In the genomic region with DNA sequence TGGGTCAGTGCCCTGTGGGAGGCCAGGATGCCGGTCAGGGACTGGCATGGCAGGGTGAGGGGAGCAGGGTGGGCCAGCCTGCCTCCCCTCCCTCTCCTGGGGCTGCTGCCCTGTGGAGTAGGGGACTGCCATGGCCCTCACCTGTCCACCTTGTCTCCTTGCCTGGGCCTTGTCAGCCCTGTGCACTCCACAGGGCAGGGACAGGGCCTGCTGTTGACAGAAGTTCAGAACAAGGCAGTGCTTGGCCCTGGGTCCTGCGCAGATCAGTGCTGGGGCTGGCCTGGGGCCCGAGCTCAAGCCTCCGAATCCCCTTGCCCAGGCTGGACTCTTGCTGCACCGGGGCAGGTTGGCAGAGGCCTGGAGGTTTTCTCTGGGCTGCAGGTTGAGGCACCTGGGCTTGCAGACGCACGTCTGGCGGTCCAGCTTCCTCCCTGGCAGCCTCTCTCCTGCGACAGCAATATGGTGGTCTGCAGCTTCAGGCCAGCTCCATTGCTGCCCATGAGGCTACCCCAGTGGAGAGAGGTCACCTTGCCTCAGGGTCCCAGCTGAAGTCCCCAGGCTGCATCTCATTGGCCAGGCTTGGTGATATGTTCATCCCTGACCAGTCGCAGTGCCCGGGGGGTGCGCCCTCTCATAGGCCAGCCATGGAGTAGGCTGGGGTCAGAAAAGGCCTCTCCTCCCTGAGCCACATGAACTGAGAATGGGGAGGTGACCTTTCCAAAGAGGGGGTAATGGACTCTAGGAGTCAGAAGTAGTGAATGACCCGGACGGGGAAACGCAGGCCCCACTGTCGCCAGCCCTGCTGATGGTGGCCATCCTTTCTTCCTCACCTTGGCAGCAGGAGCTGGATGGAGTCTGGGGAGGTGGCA, we compare ENCODE assay signal across 12 cellular contexts. TPM values are rescaled to one million over a fixed set of nuclear protein-coding genes. Genes with fewer than 3 reads are reported as not detected.
DNase-seq lines count a peak whose midpoint lies in the region; ATAC-seq, FAIRE-seq and TF ChIP-seq lines count a peak whose summit lies in the region.
"Had no signal": no experiment of that assay in that cellular context is flagged by ENCODE, and none has a peak within 500 bp of the region (broad histone marks: within the 10 kb centered on the region; RNA-seq: fewer than 3 reads in every experiment).

No MANE protein-coding gene starts in this region.

- no peaks in the 10 kb centered on the region for H3K36me3 Mint-ChIP-seq in activated CD4-positive, alpha-beta T cell treated with anti-CD3 and anti-CD28 coated beads for 36 hours (ENCODE audit: low read depth)
- H3K36me3 Mint-ChIP-seq in stimulated activated memory B cell treated with anti-CD40 and anti-IgM and Interleukin-4, amounts not matched to agents 10 μg/mL and 1 μg/mL and 100 μg/mL, for 72 hours = no peaks in the 10 kb centered on the region
- no peaks in the 10 kb centered on the region for H3K36me3 Mint-ChIP-seq in CD4-positive, alpha-beta T cell (ENCODE audit: low read depth)

- H2BK15ac ChIP-seq in H1 (ENCODE audit: low read length) = no peak overlapping the region

- H3K4me1 ChIP-seq in Panc1 (ENCODE audit: control insufficient read depth, insufficient read depth, low read length) (peaks cover 42% of the 10 kb centered on the region), H1 (replicated peaks in 1 of 4; ENCODE audit: control insufficient read depth in 3 of 4, insufficient read depth in 4 of 4, low read length in 3 of 4) (no peaks in the 10 kb centered on the region)

- H3K4me2 ChIP-seq in H1 (ENCODE audit: insufficient read depth in 1 of 2, low read depth in 2 of 2, low read length in 2 of 2) = no peak overlapping the region

- FAIRE-seq in H1 (lab: Jason Lieb, UNC) = no peak

- H3K9me3 ChIP-seq in Panc1 (ENCODE audit: control insufficient read depth, insufficient read depth, low read depth, low read length) = no peaks in the 10 kb centered on the region
- H3K9me3 ChIP-seq in H1 (ENCODE audit: insufficient read depth in 2 of 2, low read depth in 1 of 2, low read length in 1 of 2) = no peaks in the 10 kb centered on the region
- H3K9me3 ChIP-seq in CD4-positive, alpha-beta T cell (ENCODE audit: control insufficient read depth, low read length) = no peaks in the 10 kb centered on the region

- no peak for DNase-seq in activated CD4-positive, alpha-beta T cell treated with anti-CD3 and anti-CD28 coated beads for 36 hours
- no peak for DNase-seq in activated CD4-positive, alpha-beta T cell treated with anti-CD3 and anti-CD28 coated beads for 1 hour
- no peak for DNase-seq in Panc1 (ENCODE audit: low read depth, low spot score)
- DNase-seq in H1 (ENCODE audit: low read depth in 1 of 2, low spot score in 2 of 2) = no peak
- DNase-seq in CD4-positive, alpha-beta T cell = no peak
- DNase-seq in G401 (ENCODE audit: low spot score) = no peak
- DNase-seq in NCI-H345 (lab: John Stamatoyannopoulos, UW) = no peak
- DNase-seq: 8988T, islet precursor cell, NCI-H187 had no signal

- H2BK20ac ChIP-seq in H1 (ENCODE audit: low read length) = no peak overlapping the region

- no peak overlapping the region for H3K4me3 Mint-ChIP-seq in activated CD4-positive, alpha-beta T cell treated with anti-CD3 and anti-CD28 coated beads for 36 hours
- no peak overlapping the region for H3K4me3 Mint-ChIP-seq in stimulated activated memory B cell treated with anti-CD40 and anti-IgM and Interleukin-4, amounts not matched to agents 10 μg/mL and 1 μg/mL and 100 μg/mL, for 72 hours
- H3K4me3 Mint-ChIP-seq in CD4-positive, alpha-beta T cell = no peak overlapping the region

- 90% methylated on average over 15 of the region's 16 CpGs; no CpG with 5 or more reads in 1 of the 2 experiments for WGBS in H1 (ENCODE audit: extremely low coverage in 1 of 2, insufficient coverage in 1 of 2, insufficient read length in 1 of 2, insufficient replicate concordance in 2 of 2, low coverage in 1 of 2, low lambda C conversion rate in 2 of 2, missing lambda C conversion rate in 1 of 2), 2 experiments

- no peak overlapping the region for H2BK12ac ChIP-seq in H1 (ENCODE audit: low read depth, low read length)

- TF ChIP-seq EP300 in H1 (IDR thresholded peaks at IDR 0.05; ENCODE audit: borderline replicate concordance in 1 of 2, low read depth in 2 of 2, low read length in 2 of 2) = no peak

- TF ChIP-seq POLR2A in H1 (IDR thresholded peaks at IDR 0.05; ENCODE audit: control extremely low read depth in 1 of 2, low read depth in 2 of 2, low read length in 2 of 2) = no peak

- H3K27me3 Mint-ChIP-seq in activated CD4-positive, alpha-beta T cell treated with anti-CD3 and anti-CD28 coated beads for 36 hours = no peaks in the 10 kb centered on the region
- H3K27me3 Mint-ChIP-seq in stimulated activated memory B cell treated with anti-CD40 and anti-IgM and Interleukin-4, amounts not matched to agents 10 μg/mL and 1 μg/mL and 100 μg/mL, for 72 hours = peaks cover 22% of the 10 kb centered on the region
- no peaks in the 10 kb centered on the region for H3K27me3 Mint-ChIP-seq in CD4-positive, alpha-beta T cell

- no peaks in the 10 kb centered on the region for H3K36me3 ChIP-seq in Panc1 (ENCODE audit: control insufficient read depth, insufficient read depth, low read length)
- no peaks in the 10 kb centered on the region for H3K36me3 ChIP-seq in H1 (ENCODE audit: control insufficient read depth in 2 of 4, insufficient read depth in 4 of 4, low read length in 3 of 4)

- CTCF ChIA-PET in activated CD4-positive, alpha-beta T cell treated with anti-CD3 and anti-CD28 coated beads for 36 hours (lab: Charles Lee) = interaction anchor here (0.5 to 1.6 kb wide), 2 partner anchors 69 to 814 kb away, joined by 3 to 4 read pairs; no protein-coding TSS in a partner anchor
- CTCF ChIA-PET in Panc1 (lab: Charles Lee) (no interaction called here), H1 (lab: Charles Lee; ENCODE audit: partially characterized antibody) (no interaction called here)
- CTCF ChIA-PET in CD4-positive, alpha-beta T cell (lab: Charles Lee) = no interaction called here

- no peak overlapping the region for H3K4me3 ChIP-seq in Panc1 (ENCODE audit: low read depth in 2 of 2, low read length in 2 of 2)
- no peak overlapping the region for H3K4me3 ChIP-seq in H1 (ENCODE audit: extremely low read depth in 1 of 4, insufficient read depth in 2 of 4, low read depth in 3 of 4, low read length in 4 of 4)
- H3K4me3 ChIP-seq: SK-N-MC had no signal

- peak overlapping the region; percentile 85 for H3K27ac Mint-ChIP-seq in activated CD4-positive, alpha-beta T cell treated with anti-CD3 and anti-CD28 coated beads for 36 hours
- no peak overlapping the region for H3K27ac Mint-ChIP-seq in stimulated activated memory B cell treated with anti-CD40 and anti-IgM and Interleukin-4, amounts not matched to agents 10 μg/mL and 1 μg/mL and 100 μg/mL, for 72 hours
- H3K27ac Mint-ChIP-seq in CD4-positive, alpha-beta T cell = no peak overlapping the region

- H3K14ac ChIP-seq in H1 (ENCODE audit: insufficient read length) = no peak overlapping the region

- no peak overlapping the region for H2AK5ac ChIP-seq in H1 (ENCODE audit: low read depth, low read length)

- H3K9ac ChIP-seq in H1 (replicated peaks in 1 of 4; ENCODE audit: extremely low read depth in 1 of 4, low read depth in 3 of 4, low read length in 3 of 4) = no peak overlapping the region

- H3K27ac ChIP-seq in Panc1 (ENCODE audit: low read length) (peak overlapping the region; percentile 48), H1 (ENCODE audit: low read depth, low read length) (no peak overlapping the region)
- H3K27ac ChIP-seq in CD4-positive, alpha-beta T cell (ENCODE audit: low read depth, low read length) = no peak overlapping the region
- H3K27ac ChIP-seq: SK-N-MC had no signal

- H2AFZ ChIP-seq in H1 (ENCODE audit: low read length) = no peak overlapping the region

- H2BK120ac ChIP-seq in H1 (replicated peaks; ENCODE audit: low read depth, low read length) = no peak overlapping the region

- H3K79me2 ChIP-seq in H1 (ENCODE audit: control insufficient read depth in 1 of 2, insufficient read depth in 2 of 2, low read length in 2 of 2) = no peaks in the 10 kb centered on the region

- H4K91ac ChIP-seq in H1 (replicated peaks; ENCODE audit: insufficient read length, low read length) = no peak overlapping the region

- BruUV-seq in Panc1 (replicated peaks; lab: Mats Ljungman, UMichigan) = no TSS peak

- no peaks in the 10 kb centered on the region; the same call in 1 of the 2 replicates for H3K79me1 ChIP-seq in H1 (ENCODE audit: low read depth, low read length)

- TF ChIP-seq CTCF in Panc1 (IDR thresholded peaks at IDR 0.05) (no peak), H1 (IDR thresholded peaks at IDR 0.05; ENCODE audit: control extremely low read depth in 1 of 3, insufficient read depth in 1 of 3, low read depth in 1 of 3, low read length in 3 of 3) (no peak)
- TF ChIP-seq CTCF in CD4-positive, alpha-beta T cell (IDR thresholded peaks at IDR 0.05) = no peak

- intact Hi-C loops in activated CD4-positive, alpha-beta T cell treated with anti-CD3 and anti-CD28 coated beads for 36 hours (cut with DNase I, micrococcal nuclease) = loop anchor here in 1 of 2 experiments (1.0 kb wide), 1 partner anchor 21 kb away; a partner anchor contains a TSS
- intact Hi-C loops in Panc1 (cut with micrococcal nuclease; ENCODE audit: unreplicated experiment) = no loop called here
- intact Hi-C loops in CD4-positive, alpha-beta T cell (cut with DNase I, micrococcal nuclease) = no loop called here

- no peaks in the 10 kb centered on the region for H3K27me3 ChIP-seq in Panc1 (ENCODE audit: control insufficient read depth, insufficient read depth, low read length)
- H3K27me3 ChIP-seq in H1 (replicated peaks in 1 of 4; ENCODE audit: control insufficient read depth in 3 of 4, extremely low read depth in 1 of 4, insufficient read depth in 3 of 4, low read length in 3 of 4) = no peaks in the 10 kb centered on the region
- H3K27me3 ChIP-seq in CD4-positive, alpha-beta T cell (ENCODE audit: control insufficient read depth, insufficient read depth, low read length) = no peaks in the 10 kb centered on the region

- H4K8ac ChIP-seq in H1 (ENCODE audit: extremely low read depth, insufficient read depth, low read length) = peak overlapping the region; percentile 59

- no peaks in the 10 kb centered on the region for H3K9me3 Mint-ChIP-seq in activated CD4-positive, alpha-beta T cell treated with anti-CD3 and anti-CD28 coated beads for 36 hours (ENCODE audit: low read depth)
- H3K9me3 Mint-ChIP-seq in stimulated activated memory B cell treated with anti-CD40 and anti-IgM and Interleukin-4, amounts not matched to agents 10 μg/mL and 1 μg/mL and 100 μg/mL, for 72 hours = no peaks in the 10 kb centered on the region
- no peaks in the 10 kb centered on the region for H3K9me3 Mint-ChIP-seq in CD4-positive, alpha-beta T cell

- H4K5ac ChIP-seq in H1 (ENCODE audit: insufficient read length, low read depth, low read length) = no peak overlapping the region

- no peak overlapping the region for H3K56ac ChIP-seq in H1 (replicated peaks; ENCODE audit: insufficient read length, low read depth, low read length)

- H3K18ac ChIP-seq in H1 (ENCODE audit: extremely low read depth, low read length) = no peak overlapping the region

- no peak overlapping the region for H3K23ac ChIP-seq in H1 (ENCODE audit: insufficient read length)

- no peaks in the 10 kb centered on the region for H4K20me1 ChIP-seq in H1 (replicated peaks in 1 of 2; ENCODE audit: control insufficient read depth in 1 of 2, insufficient read depth in 2 of 2, low read length in 2 of 2)

- no peaks in the 10 kb centered on the region for H3K23me2 ChIP-seq in H1 (ENCODE audit: low read depth, low read length)

- no peak for TF ChIP-seq RAD21 in H1 (IDR thresholded peaks at IDR 0.05 in 1 of 2, conservative IDR thresholded peaks at IDR 0.05 in 1 of 2; ENCODE audit: low read depth in 2 of 2, low read length in 2 of 2)

- ATAC-seq in activated CD4-positive, alpha-beta T cell treated with anti-CD3 and anti-CD28 coated beads for 36 hours = peak; percentile 23
- ATAC-seq in Panc1 = no peak
- ATAC-seq in stimulated activated memory B cell treated with anti-CD40 and anti-IgM and Interleukin-4, amounts not matched to agents 10 μg/mL and 1 μg/mL and 100 μg/mL, for 72 hours = peak; percentile 5
- ATAC-seq in CD4-positive, alpha-beta T cell (ENCODE audit: poor library complexity) = no peak

- H3K4me1 Mint-ChIP-seq in activated CD4-positive, alpha-beta T cell treated with anti-CD3 and anti-CD28 coated beads for 36 hours = peaks cover 12% of the 10 kb centered on the region
- H3K4me1 Mint-ChIP-seq in stimulated activated memory B cell treated with anti-CD40 and anti-IgM and Interleukin-4, amounts not matched to agents 10 μg/mL and 1 μg/mL and 100 μg/mL, for 72 hours = peaks cover 15% of the 10 kb centered on the region
- peaks cover 10% of the 10 kb centered on the region for H3K4me1 Mint-ChIP-seq in CD4-positive, alpha-beta T cell (ENCODE audit: low read depth)

- no peak overlapping the region for H2BK5ac ChIP-seq in H1 (ENCODE audit: low read depth, low read length)

- in situ Hi-C loops in Panc1 (cut with HindIII; ENCODE audit: low pct_unique_long_range_greater_than_20kb, low sequenced_read_pairs) (no loop called here), G401 (cut with HindIII; ENCODE audit: low sequenced_read_pairs) (no loop called here)

- no peak overlapping the region for H3K4ac ChIP-seq in H1 (replicated peaks; ENCODE audit: insufficient read length, low read depth, low read length)

- POLR2A ChIA-PET in activated CD4-positive, alpha-beta T cell treated with anti-CD3 and anti-CD28 coated beads for 36 hours (lab: Charles Lee) = no interaction called here
- POLR2A ChIA-PET in Panc1 (lab: Charles Lee) = interaction anchor here (0.5 kb wide), 1 partner anchor 718 kb away, joined by 5 read pairs; no protein-coding TSS in a partner anchor
- POLR2A ChIA-PET in H1 (lab: Charles Lee; ENCODE audit: partially characterized antibody) = interaction anchor here (1.2 kb wide), 1 partner anchor 21 kb away, joined by 4 read pairs; no protein-coding TSS in a partner anchor
- POLR2A ChIA-PET in CD4-positive, alpha-beta T cell (lab: Charles Lee) = no interaction called here

RNA-seq across cellular contexts. Expression of a gene that starts 21.5 kb away (rescaled TPM):
- total RNA-seq in activated CD4-positive, alpha-beta T cell treated with anti-CD3 and anti-CD28 coated beads for 36 hours = 1 to 10 TPM; 5.5 to 7.5 TPM
- 136 TPM for total RNA-seq in Panc1 (2021; ENCODE audit: unreplicated experiment)
- polyA plus RNA-seq in Panc1 (2012; ENCODE audit: insufficient read length) = 60.6 TPM
- total RNA-seq in H1 (2021; fragmentation: NEBNext Ultra II Directional; extraction: Animal tissue kit (Norgen Biotek cat#: 25700)) = 86.6 and 88.6 TPM in 2 replicates
- 56.1 and 61.2 TPM in 2 replicates for polyA plus RNA-seq in H1 (2011; rRNA removed)
- polyA plus RNA-seq in H1 (2011; cell fraction: cytosol; rRNA removed) = 62.7 TPM
- polyA plus RNA-seq in H1 (2011; cell fraction: nucleus; rRNA removed) = 96.7 TPM
- polyA plus RNA-seq in H1 (2012, experiment 1 of 2) = 56.0 to 72.8 TPM (median 59.6 TPM) in 4 replicates
- 46.0 TPM for polyA plus RNA-seq in H1 (2012, experiment 2 of 2)
- 42.8 TPM for polyA plus RNA-seq in H1 (2013, experiment 1 of 2)
- 38.7 TPM for polyA plus RNA-seq in H1 (2013, experiment 2 of 2)
- polyA minus RNA-seq in H1 (2011; rRNA and poly(A)+ RNA removed) = 65.2 and 77.4 TPM in 2 replicates
- polyA minus RNA-seq in H1 (2011; cell fraction: cytosol; rRNA and poly(A)+ RNA removed) = 39.8 TPM
- 69.2 TPM for polyA minus RNA-seq in H1 (2011; cell fraction: nucleus; rRNA and poly(A)+ RNA removed)
- 10 to 100 TPM; 30.1 to 31.4 TPM for total RNA-seq in CD4-positive, alpha-beta T cell
- 119 and 129 TPM in 2 replicates for total RNA-seq in G401 (2014; rRNA removed; shearing (Covaris generic))

Comparison
In these comparisons a context has a peak if more than half of its experiments do, and no peak if none do; other contexts are left out.
1. ATAC-seq: peak in activated CD4-positive, alpha-beta T cell treated with anti-CD3 and anti-CD28 coated beads for 36 hours (single experiment) and stimulated activated memory B cell treated with anti-CD40 and anti-IgM and Interleukin-4, amounts not matched to agents 10 μg/mL and 1 μg/mL and 100 μg/mL, for 72 hours (single experiment); none in Panc1 (single experiment) and CD4-positive, alpha-beta T cell (single experiment).
2. POLR2A ChIA-PET loops: an anchor here in Panc1 (0.5 kb wide) and H1 (1.2 kb wide); none called in activated CD4-positive, alpha-beta T cell treated with anti-CD3 and anti-CD28 coated beads for 36 hours and CD4-positive, alpha-beta T cell.